ENCODE assay signal across 8 cellular contexts in genomic region chr17:62968445-62968923, GRCh38. TPM values are rescaled to one million over a fixed set of nuclear protein-coding genes. Genes with fewer than 3 reads are reported as not detected.
DNase-seq lines count a peak whose midpoint lies in the region; ATAC-seq and TF ChIP-seq lines count a peak whose summit lies in the region.

No MANE protein-coding gene starts in this region.

- H3K4me2 ChIP-seq in SU-DHL-6 (ENCODE audit: low read depth, low read length, poor library complexity, severe bottlenecking): peak overlapping the region; percentile 71

- H3K27ac ChIP-seq in SU-DHL-6 (ENCODE audit: low read depth, low read length): no peak overlapping the region
- no peak overlapping the region for H3K27ac ChIP-seq in body of pancreas

- H4K20me1 ChIP-seq in SU-DHL-6 (ENCODE audit: low read depth, low read length): peaks cover 8% of the 10 kb centered on the region; the same call in 1 of the 2 replicates

- H3K4me3 ChIP-seq in SU-DHL-6 (ENCODE audit: insufficient read depth, low read length, poor library complexity, severe bottlenecking) (no peak overlapping the region), body of pancreas (no peak overlapping the region)

- peaks cover 11% of the 10 kb centered on the region for H3F3A ChIP-seq in SU-DHL-6 (ENCODE audit: insufficient read depth)

- DNase-seq in activated CD4-positive, CD25-positive, alpha-beta regulatory T cell (lab: John Stamatoyannopoulos, UW): no peak
- peak; percentile 91 for DNase-seq in NCI-H1436 (lab: John Stamatoyannopoulos, UW)
- DNase-seq in body of pancreas: peak; percentile 35 to 72 (median 50)
- peak; percentile 69 to 75 (median 72) for DNase-seq in immature natural killer cell
- DNase-seq in stimulated activated CD4-positive, alpha-beta T cell treated with anti-CD3 and anti-CD28 coated beads, Interleukin-15, amount 100 ng/mL, for 24 hours: peak; percentile 49

- H3K9ac ChIP-seq in SU-DHL-6 (ENCODE audit: low read length): no peak overlapping the region

- H3K4me3 Mint-ChIP-seq in immature natural killer cell: peak overlapping the region; percentile 42 to 79 (median 58)

- H3K27me3 Mint-ChIP-seq in immature natural killer cell (ENCODE audit: low read depth in 3 of 3): peaks cover 12 to 16% (median 13%) of the 10 kb centered on the region in 3 donors

- peak; percentile 94 for TF ChIP-seq CTCF in SU-DHL-6 (IDR thresholded peaks at IDR 0.05; ENCODE audit: insufficient read depth, low read length, poor library complexity, severe bottlenecking)
- peak; percentile 58 to 95 (median 86) for TF ChIP-seq CTCF in body of pancreas (IDR thresholded peaks at IDR 0.05)

- H3K9me3 ChIP-seq in SU-DHL-6 (ENCODE audit: insufficient read depth, low read length) (no peaks in the 10 kb centered on the region), body of pancreas (no peaks in the 10 kb centered on the region)

- H3K9me2 ChIP-seq in SU-DHL-6 (replicated peaks; ENCODE audit: insufficient read depth, low read length): no peaks in the 10 kb centered on the region

- no peaks in the 10 kb centered on the region for H3K36me3 Mint-ChIP-seq in immature natural killer cell

- no peaks in the 10 kb centered on the region for H3K79me2 ChIP-seq in SU-DHL-6 (ENCODE audit: insufficient read depth, low read length)

- intact Hi-C loops in body of pancreas (cut with DNase I): no loop called here

- 0 out of 2 replicates have a peak, but pooled peaks cover 5% of the 10 kb centered on the region for H3K27me3 ChIP-seq in SU-DHL-6 (ENCODE audit: low read length)
- no peaks in the 10 kb centered on the region for H3K27me3 ChIP-seq in body of pancreas

- peaks cover 21% of the 10 kb centered on the region for H3K4me1 ChIP-seq in body of pancreas

- TF ChIP-seq POLR2A in body of pancreas (IDR thresholded peaks at IDR 0.05): no peak

- H3K9me3 Mint-ChIP-seq in immature natural killer cell: no peaks in the 10 kb centered on the region

- peak; percentile 61 to 63 for ATAC-seq in activated CD4-positive, CD25-positive, alpha-beta regulatory T cell treated with anti-CD3 and anti-CD28 coated beads, Interleukin-2, amount 50 U/mL, for 24 hours
- ATAC-seq in HG02642 (IDR thresholded peaks at IDR 0.05; ENCODE audit: poor library complexity, unreplicated experiment) (peak; percentile 70), body of pancreas (no peak)

- peaks cover 32 to 40% of the 10 kb centered on the region in 2 donors for H3K4me1 Mint-ChIP-seq in immature natural killer cell

- H3K27ac Mint-ChIP-seq in immature natural killer cell: peak overlapping the region in 4 of 6 donors; percentile 9 to 81 (median 27)

- 0 to 1% methylated on average over 3 of the region's 3 CpGs for WGBS in body of pancreas, 2 donors

- H2AFZ ChIP-seq in SU-DHL-6 (ENCODE audit: low read depth, low read length, severe bottlenecking): peak overlapping the region; percentile 28

- H3K36me3 ChIP-seq in SU-DHL-6 (ENCODE audit: low read length): no peaks in the 10 kb centered on the region
- no peaks in the 10 kb centered on the region for H3K36me3 ChIP-seq in body of pancreas (replicated peaks in 1 of 2; ENCODE audit: insufficient read depth in 1 of 2, low read depth in 2 of 2)

RNA-seq across cellular contexts. Expression of gene TANC2, which starts 2.4 kb away (rescaled TPM):
- 10 to 100 TPM in 1 of 2 donors, 1 to 10 TPM in 1; 9.6 to 29.1 TPM for total RNA-seq in body of pancreas
- 1 to 10 TPM; 2.6 to 6.2 (median 4.4) TPM for polyA plus RNA-seq in immature natural killer cell

Comparison
In these comparisons a context has a peak if more than half of its experiments do, and no peak if none do; other contexts are left out.
1. DNase-seq: peak in NCI-H1436 (single experiment), body of pancreas (4 of 4), immature natural killer cell (3 of 3) and stimulated activated CD4-positive, alpha-beta T cell treated with anti-CD3 and anti-CD28 coated beads, Interleukin-15, amount 100 ng/mL, for 24 hours (single experiment); none in activated CD4-positive, CD25-positive, alpha-beta regulatory T cell (0 of 4).